Comparison of ENCODE assay signal across 13 cellular contexts in the genomic region with DNA sequence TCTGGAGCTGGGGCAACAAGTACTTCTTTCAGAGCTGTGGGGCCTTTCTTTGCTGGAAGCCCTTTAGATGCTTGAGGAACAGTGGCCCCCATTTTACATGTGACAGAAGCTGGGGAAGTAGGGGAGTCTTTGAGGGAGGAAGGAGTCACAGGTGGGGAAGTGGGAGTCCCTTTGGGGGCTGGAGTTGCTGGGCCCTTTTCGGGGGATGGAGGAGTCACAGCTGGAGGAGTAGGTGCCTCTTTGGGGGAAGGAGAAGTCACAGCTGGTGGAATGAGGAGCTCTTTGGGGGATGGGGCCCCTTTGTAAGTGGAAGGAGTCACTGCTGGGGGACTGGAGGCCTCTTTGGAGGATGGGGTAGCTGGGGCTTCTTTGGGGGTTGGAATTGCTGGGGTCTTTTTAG. TPM values are rescaled to one million over a fixed set of nuclear protein-coding genes. Genes with fewer than 3 reads are reported as not detected.
DNase-seq lines count a peak whose midpoint lies in the region; ATAC-seq and TF ChIP-seq lines count a peak whose summit lies in the region.
"Had no signal": no experiment of that assay in that cellular context is flagged by ENCODE, and none has a peak within 500 bp of the region (broad histone marks: within the 10 kb centered on the region; RNA-seq: fewer than 3 reads in every experiment).

No MANE protein-coding gene starts in this region.

- no peak for ATAC-seq in activated naive CD4-positive, alpha-beta T cell treated with anti-CD3 and anti-CD28 coated beads, Interleukin-2, amount 50 U/mL, for 72 hours
- ATAC-seq in naive thymus-derived CD8-positive, alpha-beta T cell, result no peak
- ATAC-seq in GM19395 (IDR thresholded peaks at IDR 0.05; ENCODE audit: unreplicated experiment), result no peak
- ATAC-seq: lower lobe of right lung had no signal

- H3K27ac Mint-ChIP-seq in activated naive CD4-positive, alpha-beta T cell treated with anti-CD3 and anti-CD28 coated beads, Interleukin-2, amount 50 U/mL, for 72 hours, result peak overlapping the region; percentile 64 to 82
- peak overlapping the region; percentile 79 to 94 (median 87) for H3K27ac Mint-ChIP-seq in naive thymus-derived CD8-positive, alpha-beta T cell

- peak overlapping the region in 9 of 11 experiments; percentile 0 to 45 (median 20); a peak in 8 of 22 replicates for H3K9ac ChIP-seq in BLaER1 treated with 17β-estradiol and CSF1 and Interleukin-3, amounts not matched to agents 10 nM and 100 nM

- H4K20me1 ChIP-seq in BLaER1 treated with 17β-estradiol and CSF1 and Interleukin-3, amounts not matched to agents 10 nM and 100 nM, result peaks cover 79 to 99% (median 87%) of the 10 kb centered on the region in 11 experiments

- no peak for TF ChIP-seq POLR2A in uterus (IDR thresholded peaks at IDR 0.05)

- H3K4me1 ChIP-seq in BLaER1 treated with 17β-estradiol and CSF1 and Interleukin-3, amounts not matched to agents 10 nM and 100 nM, result peaks cover 38 to 57% (median 50%) of the 10 kb centered on the region in 10 experiments
- peaks cover 6% of the 10 kb centered on the region; the same call in 1 of the 2 replicates for H3K4me1 ChIP-seq in HEK293 (ENCODE audit: control insufficient read depth, insufficient read depth, low read length)
- H3K4me1 ChIP-seq in uterus, result peaks cover 3 to 30% of the 10 kb centered on the region in 2 donors

- peak overlapping the region in 10 of 11 experiments; percentile 6 to 46 (median 32); a peak in 13 of 22 replicates for H3K4me2 ChIP-seq in BLaER1 treated with 17β-estradiol and CSF1 and Interleukin-3, amounts not matched to agents 10 nM and 100 nM

- TF ChIP-seq CTCF in HEK293 (tag by site-specific recombination; IDR thresholded peaks at IDR 0.05) (no peak), uterus (IDR thresholded peaks at IDR 0.05) (no peak)

- peaks cover 43 to 57% (median 51%) of the 10 kb centered on the region in 4 donors for H3K4me1 Mint-ChIP-seq in naive thymus-derived CD8-positive, alpha-beta T cell

- H3K9me3 ChIP-seq in BLaER1 treated with 17β-estradiol and CSF1 and Interleukin-3, amounts not matched to agents 10 nM and 100 nM (replicated peaks in 1 of 11), result no peaks in the 10 kb centered on the region
- no peaks in the 10 kb centered on the region for H3K9me3 ChIP-seq in HEK293 (ENCODE audit: control insufficient read depth, insufficient read depth, low read depth, low read length)
- no peaks in the 10 kb centered on the region for H3K9me3 ChIP-seq in uterus
- H3K9me3 ChIP-seq: lower lobe of right lung had no signal

- POLR2A ChIA-PET in HEK293 (lab: Yijun Ruan, JAX), result interaction anchor here (1.4 to 7.1 kb wide), 3 partner anchors 9 to 80 kb away, joined by 6 to 53 read pairs (median 21); a partner anchor contains a TSS
- POLR2A ChIA-PET in naive thymus-derived CD8-positive, alpha-beta T cell (lab: Charles Lee), result interaction anchor here (1.8 to 8.9 kb wide), 2 partner anchors 9 to 30 kb away, joined by 10 to 80 read pairs; a partner anchor contains a TSS

- intact Hi-C loops in uterus (cut with DNase I; ENCODE audit: low total_unique reads), result no loop called here

- no peaks in the 10 kb centered on the region for H3K27me3 Mint-ChIP-seq in naive thymus-derived CD8-positive, alpha-beta T cell

- H3K27me3 ChIP-seq in BLaER1 treated with 17β-estradiol and CSF1 and Interleukin-3, amounts not matched to agents 10 nM and 100 nM, result no peaks in the 10 kb centered on the region
- H3K27me3 ChIP-seq in uterus, result no peaks in the 10 kb centered on the region

- H3K36me3 Mint-ChIP-seq in activated naive CD4-positive, alpha-beta T cell treated with anti-CD3 and anti-CD28 coated beads, Interleukin-2, amount 50 U/mL, for 72 hours, result peaks cover 51 to 81% of the 10 kb centered on the region in 2 donors
- H3K36me3 Mint-ChIP-seq in naive thymus-derived CD8-positive, alpha-beta T cell, result peaks cover 10 to 86% (median 25%) of the 10 kb centered on the region in 3 donors

- H3K36me3 ChIP-seq in BLaER1 treated with 17β-estradiol and CSF1 and Interleukin-3, amounts not matched to agents 10 nM and 100 nM, result peaks cover 84 to 96% (median 89%) of the 10 kb centered on the region in 11 experiments
- peaks cover 47 to 86% of the 10 kb centered on the region in 2 experiments for H3K36me3 ChIP-seq in HEK293 (ENCODE audit: control insufficient read depth in 2 of 2, insufficient read depth in 1 of 2, low read length in 2 of 2)
- H3K36me3 ChIP-seq in uterus, result no peaks in the 10 kb centered on the region

- H3K4me3 Mint-ChIP-seq in naive thymus-derived CD8-positive, alpha-beta T cell, result peak overlapping the region in 7 of 10 donors; percentile 13 to 72 (median 49)

- H3K9me3 Mint-ChIP-seq in activated naive CD4-positive, alpha-beta T cell treated with anti-CD3 and anti-CD28 coated beads, Interleukin-2, amount 50 U/mL, for 72 hours, result no peaks in the 10 kb centered on the region
- no peaks in the 10 kb centered on the region for H3K9me3 Mint-ChIP-seq in naive thymus-derived CD8-positive, alpha-beta T cell

- CTCF ChIA-PET in HEK293 (lab: Yijun Ruan, JAX), result no interaction called here

- peak overlapping the region in 10 of 11 experiments; percentile 0 to 63 (median 34); a peak in 13 of 22 replicates for H3K27ac ChIP-seq in BLaER1 treated with 17β-estradiol and CSF1 and Interleukin-3, amounts not matched to agents 10 nM and 100 nM
- H3K27ac ChIP-seq in HEK293 (ENCODE audit: extremely low read depth, low read depth, low read length), result no peak overlapping the region; the same call in 1 of the 2 replicates
- H3K27ac ChIP-seq in uterus, result no peak overlapping the region
- H3K27ac ChIP-seq: lower lobe of right lung had no signal

- H3K4me3 ChIP-seq in BLaER1 treated with 17β-estradiol and CSF1 and Interleukin-3, amounts not matched to agents 10 nM and 100 nM, result no peak overlapping the region
- H3K4me3 ChIP-seq in HEK293 (ENCODE audit: low read depth, low read length) (no peak overlapping the region), uterus (no peak overlapping the region)
- H3K4me3 ChIP-seq: lower lobe of right lung had no signal

- DNase-seq in activated naive CD4-positive, alpha-beta T cell treated with anti-CD3 and anti-CD28 coated beads, Interleukin-2, amount 50 U/mL, for 72 hours (ENCODE audit: low spot score in 2 of 2), result no peak
- DNase-seq in naive thymus-derived CD8-positive, alpha-beta T cell, result no peak
- DNase-seq in AG08395 (ENCODE audit: low spot score) (no peak), NK-92 (lab: John Stamatoyannopoulos, UW; ENCODE audit: unreplicated experiment) (no peak), uterus (no peak)
- DNase-seq: activated CD4-positive, CD25-positive, alpha-beta regulatory T cell treated with anti-CD3 and anti-CD28 coated beads, Interleukin-2, amount 50 U/mL, for 72 hours; lower lobe of right lung; NCI-H345; right cardiac atrium; Right ventricle myocardium superior had no signal

TF ChIP-seq in HEK293, 187 proteins besides CTCF, POLR2A, EP300 and RAD21:
- TF ChIP-seq SCRT2 (tag by site-specific recombination; IDR thresholded peaks at IDR 0.05) (peak; percentile 71), SCRT1 (tag by site-specific recombination; IDR thresholded peaks at IDR 0.05; ENCODE audit: borderline replicate concordance) (0 out of 2 replicates have a peak, but pooled peaks have one; percentile 28), ZIC2 (tag by site-specific recombination; IDR thresholded peaks at IDR 0.05) (no peak)
TF ChIP-seq in HEK293: peak in this region for 2.

RNA-seq across cellular contexts. Expression of a gene that starts 8.6 kb away (rescaled TPM):
- 1,000 to 10,000 TPM; 1,074 to 1,104 TPM for total RNA-seq in activated naive CD4-positive, alpha-beta T cell treated with anti-CD3 and anti-CD28 coated beads, Interleukin-2, amount 50 U/mL, for 72 hours
- total RNA-seq in naive thymus-derived CD8-positive, alpha-beta T cell, result 1,000 to 10,000 TPM; 1,471 to 1,474 TPM
- polyA plus RNA-seq in naive thymus-derived CD8-positive, alpha-beta T cell, result 1,000 to 10,000 TPM; 1,330 to 1,441 (median 1,344) TPM
- 1,000 to 10,000 TPM in 2 of 4 donors, 100 to 1,000 TPM in 2; 942 to 2,684 (median 1,304) TPM for total RNA-seq in uterus

RNA-seq across cellular contexts. Expression of a gene that starts 28.4 kb away (rescaled TPM):
- 100 to 1,000 TPM; 285 to 294 TPM for total RNA-seq in activated naive CD4-positive, alpha-beta T cell treated with anti-CD3 and anti-CD28 coated beads, Interleukin-2, amount 50 U/mL, for 72 hours
- total RNA-seq in naive thymus-derived CD8-positive, alpha-beta T cell, result 100 to 1,000 TPM; 179 to 197 TPM
- 100 to 1,000 TPM; 229 to 236 (median 234) TPM for polyA plus RNA-seq in naive thymus-derived CD8-positive, alpha-beta T cell
- 100 to 1,000 TPM in 3 of 4 donors, 10 to 100 TPM in 1; 80.7 to 236 (median 141) TPM for total RNA-seq in uterus

RNA-seq across cellular contexts. Expression of a gene that starts 35.7 kb away (rescaled TPM):
- 10 to 100 TPM; 71.9 to 76.6 TPM for total RNA-seq in activated naive CD4-positive, alpha-beta T cell treated with anti-CD3 and anti-CD28 coated beads, Interleukin-2, amount 50 U/mL, for 72 hours
- total RNA-seq in naive thymus-derived CD8-positive, alpha-beta T cell, result 10 to 100 TPM; 26.3 to 26.7 TPM
- polyA plus RNA-seq in naive thymus-derived CD8-positive, alpha-beta T cell, result 10 to 100 TPM; 43.8 to 49.1 (median 45.8) TPM
- 10 to 100 TPM in 2 of 4 donors, 1 to 10 TPM in 1, not detected in 1; 6.0 to 71.7 (median 28.6) TPM for total RNA-seq in uterus

RNA-seq across cellular contexts. Expression of a gene that starts 46.7 kb away (rescaled TPM):
- 1 to 10 TPM; 2.9 to 9.3 TPM for total RNA-seq in activated naive CD4-positive, alpha-beta T cell treated with anti-CD3 and anti-CD28 coated beads, Interleukin-2, amount 50 U/mL, for 72 hours
- 1 to 10 TPM; 1.2 to 1.3 TPM for total RNA-seq in naive thymus-derived CD8-positive, alpha-beta T cell
- polyA plus RNA-seq in naive thymus-derived CD8-positive, alpha-beta T cell, result 1 to 10 TPM in 2 of 3 donors, under 1 TPM in 1; 0.71 to 1.3 (median 1.1) TPM
- total RNA-seq in uterus, result 10 to 100 TPM in 1 of 4 donors, 1 to 10 TPM in 3; 2.4 to 10.5 (median 7.3) TPM

Comparison
In these comparisons a context has a peak if more than half of its experiments do, and no peak if none do; other contexts are left out.
1. H3K27ac ChIP-seq: peak in BLaER1 treated with 17β-estradiol and CSF1 and Interleukin-3, amounts not matched to agents 10 nM and 100 nM (10 of 11); none in HEK293 (single experiment) and uterus (0 of 2).